In the genomic region with DNA sequence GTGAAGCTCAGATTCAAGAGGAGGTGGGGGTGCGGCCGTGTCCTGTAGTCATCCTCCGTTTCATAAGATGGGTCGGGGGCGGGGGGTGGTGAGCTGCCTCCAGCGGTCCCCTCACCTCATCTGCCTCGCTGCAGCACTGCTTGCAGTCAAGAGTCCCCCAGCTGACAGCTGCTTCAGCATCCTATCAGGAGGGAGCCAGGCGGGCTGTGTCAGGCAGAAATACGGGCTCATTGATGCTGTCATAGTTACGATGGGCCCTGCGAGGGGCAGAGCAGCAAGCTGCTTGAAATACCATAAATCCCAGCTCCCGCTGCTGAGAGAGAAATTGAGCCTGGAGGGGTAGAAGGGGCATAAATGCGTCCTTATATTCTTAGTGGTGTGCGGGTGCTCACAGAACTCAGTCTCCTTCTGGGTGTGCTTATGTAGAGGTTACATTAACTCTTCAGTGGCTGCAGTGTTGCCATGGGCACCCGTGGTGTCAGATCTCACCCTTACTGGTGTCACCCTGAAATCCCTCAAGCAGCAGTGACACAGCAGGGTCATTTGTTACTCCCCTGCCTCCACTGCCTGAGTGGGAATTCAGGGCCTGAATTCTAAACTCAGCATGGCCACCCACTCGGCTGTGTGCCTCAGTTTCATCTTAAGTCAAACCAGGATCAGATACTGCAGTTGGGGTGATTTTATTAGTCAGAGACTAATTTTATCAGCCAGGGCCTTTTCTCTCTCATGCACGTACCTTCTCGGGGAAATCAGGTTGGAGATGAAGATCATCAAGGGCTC, we compare ENCODE assay signal across 18 cellular contexts. TPM values are rescaled to one million over a fixed set of nuclear protein-coding genes. Genes with fewer than 3 reads are reported as not detected.
DNase-seq lines count a peak whose midpoint lies in the region; ATAC-seq and TF ChIP-seq lines count a peak whose summit lies in the region.
"Had no signal": no experiment of that assay in that cellular context is flagged by ENCODE, and none has a peak within 500 bp of the region (broad histone marks: within the 10 kb centered on the region; RNA-seq: fewer than 3 reads in every experiment).

No MANE protein-coding gene starts in this region.

- CTCF ChIA-PET in PC-3 (lab: Charles Lee) = no interaction called here

- H3K9me3 ChIP-seq in T-helper 17 cell (ENCODE audit: control insufficient read depth, low read length, poor library complexity, severe bottlenecking) (no peaks in the 10 kb centered on the region), endodermal cell (ENCODE audit: control insufficient read depth, low read length) (no peaks in the 10 kb centered on the region), PC-3 (ENCODE audit: low read length) (no peaks in the 10 kb centered on the region)
- H3K9me3 ChIP-seq: HAP-1 had no signal

- no peaks in the 10 kb centered on the region for H3F3A ChIP-seq in PC-3 (ENCODE audit: low read length, unreplicated experiment)

- no peak overlapping the region for H3K4me3 ChIP-seq in endodermal cell (ENCODE audit: low read length)
- no peak overlapping the region for H3K4me3 ChIP-seq in PC-3 (ENCODE audit: low read length)
- H3K4me3 ChIP-seq: HAP-1, PC-9 had no signal

- intact Hi-C loops in PC-3 (cut with micrococcal nuclease) = no loop called here

- POLR2A ChIA-PET in PC-3 (lab: Charles Lee; ENCODE audit: unreplicated experiment) = no interaction called here

- H3K36me3 ChIP-seq in endodermal cell (ENCODE audit: control insufficient read depth, insufficient read depth, low read length) (peaks cover 71% of the 10 kb centered on the region), PC-3 (ENCODE audit: low read depth, low read length) (peaks cover 32% of the 10 kb centered on the region; the same call in 1 of the 2 replicates)

- H3K4me2 ChIP-seq in PC-3 (ENCODE audit: low read length) = no peak overlapping the region
- H3K4me2 ChIP-seq: PC-9 had no signal

- no peak for DNase-seq in activated T-cell treated with anti-CD3 and anti-CD28 coated beads, Interleukin-2, amount 50 U/mL, for 24 hours
- no peak for DNase-seq in activated T-cell treated with anti-CD3 and anti-CD28 coated beads for 4 hours
- no peak for DNase-seq in T-helper 17 cell
- DNase-seq in endodermal cell = peak; percentile 33
- no peak for DNase-seq in stimulated activated effector memory CD8-positive, alpha-beta T cell treated with anti-CD3 and anti-CD28 coated beads, Interleukin-12 subunit alpha, Interleukin-12 subunit beta, amount 100 ng/mL, for 72 hours (ENCODE audit: low spot score in 2 of 2)
- DNase-seq in PC-3 = no peak
- no peak for DNase-seq in dedifferentiated amniotic fluid mesenchymal stem cell (ENCODE audit: extremely low spot score)
- no peak for DNase-seq in SK-N-DZ (ENCODE audit: low spot score)
- DNase-seq: CD4-positive, alpha-beta memory T cell; NCI-H1417 treated with DMSO at 0.1 percent for 48 hours; NCI-H187 treated with DMSO at 0.1 percent for 48 hours; NCI-H2227 treated with DMSO at 0.1 percent for 48 hours; NCI-H524; NCI-H82; PC-9 had no signal

- H3K4me1 Mint-ChIP-seq in activated T-cell treated with anti-CD3 and anti-CD28 coated beads, Interleukin-2, amount 50 U/mL, for 24 hours (ENCODE audit: low read depth) = peaks cover 5% of the 10 kb centered on the region
- H3K4me1 Mint-ChIP-seq in T-helper 17 cell = peaks cover 15% of the 10 kb centered on the region
- peaks cover 21% of the 10 kb centered on the region for H3K4me1 Mint-ChIP-seq in endodermal cell
- H3K4me1 Mint-ChIP-seq in stimulated activated effector memory CD8-positive, alpha-beta T cell treated with anti-CD3 and anti-CD28 coated beads, Interleukin-12 subunit alpha, Interleukin-12 subunit beta, amount 100 ng/mL, for 72 hours = peaks cover 16% of the 10 kb centered on the region

- H3K27ac ChIP-seq in endodermal cell (ENCODE audit: low read depth, low read length) = peak overlapping the region; percentile 53
- no peak overlapping the region for H3K27ac ChIP-seq in PC-3 (ENCODE audit: low read length)
- H3K27ac ChIP-seq: HL-60, PC-9, RWPE1 had no signal

- peak overlapping the region; percentile 67 for H3K27ac Mint-ChIP-seq in activated T-cell treated with anti-CD3 and anti-CD28 coated beads, Interleukin-2, amount 50 U/mL, for 24 hours
- peak overlapping the region; percentile 61 for H3K27ac Mint-ChIP-seq in T-helper 17 cell
- H3K27ac Mint-ChIP-seq in endodermal cell = no peak overlapping the region
- peak overlapping the region; percentile 74 for H3K27ac Mint-ChIP-seq in stimulated activated effector memory CD8-positive, alpha-beta T cell treated with anti-CD3 and anti-CD28 coated beads, Interleukin-12 subunit alpha, Interleukin-12 subunit beta, amount 100 ng/mL, for 72 hours

- TF ChIP-seq CTCF in endodermal cell (conservative IDR thresholded peaks at IDR 0.05) = no peak
- no peak for TF ChIP-seq CTCF in PC-3 (conservative IDR thresholded peaks at IDR 0.05; ENCODE audit: low read depth, low read length)

- no peaks in the 10 kb centered on the region for H3K27me3 Mint-ChIP-seq in activated T-cell treated with anti-CD3 and anti-CD28 coated beads, Interleukin-2, amount 50 U/mL, for 24 hours
- no peaks in the 10 kb centered on the region for H3K27me3 Mint-ChIP-seq in T-helper 17 cell
- no peaks in the 10 kb centered on the region for H3K27me3 Mint-ChIP-seq in endodermal cell (ENCODE audit: insufficient read depth)
- H3K27me3 Mint-ChIP-seq: CD4-positive, alpha-beta memory T cell had no signal

- peaks cover 95% of the 10 kb centered on the region for H3K36me3 Mint-ChIP-seq in activated T-cell treated with anti-CD3 and anti-CD28 coated beads, Interleukin-2, amount 50 U/mL, for 24 hours (ENCODE audit: low read depth)
- H3K36me3 Mint-ChIP-seq in T-helper 17 cell (ENCODE audit: low read depth) = peaks cover 17% of the 10 kb centered on the region
- peaks cover 77% of the 10 kb centered on the region for H3K36me3 Mint-ChIP-seq in endodermal cell (ENCODE audit: low read depth)
- peaks cover 94% of the 10 kb centered on the region for H3K36me3 Mint-ChIP-seq in stimulated activated effector memory CD8-positive, alpha-beta T cell treated with anti-CD3 and anti-CD28 coated beads, Interleukin-12 subunit alpha, Interleukin-12 subunit beta, amount 100 ng/mL, for 72 hours

- no peaks in the 10 kb centered on the region for H3K9me2 ChIP-seq in PC-3 (replicated peaks; ENCODE audit: low read length)

- no TSS peak for BruUV-seq in PC-3 (replicated peaks; lab: Mats Ljungman, UMichigan)

- H2AFZ ChIP-seq in PC-3 (ENCODE audit: low read length) = no peak overlapping the region
- H2AFZ ChIP-seq: PC-9 had no signal

- no peak overlapping the region for H3K4me3 Mint-ChIP-seq in activated T-cell treated with anti-CD3 and anti-CD28 coated beads, Interleukin-2, amount 50 U/mL, for 24 hours
- H3K4me3 Mint-ChIP-seq in T-helper 17 cell = no peak overlapping the region
- no peak overlapping the region for H3K4me3 Mint-ChIP-seq in endodermal cell
- H3K4me3 Mint-ChIP-seq in stimulated activated effector memory CD8-positive, alpha-beta T cell treated with anti-CD3 and anti-CD28 coated beads, Interleukin-12 subunit alpha, Interleukin-12 subunit beta, amount 100 ng/mL, for 72 hours = no peak overlapping the region
- H3K4me3 Mint-ChIP-seq: CD4-positive, alpha-beta memory T cell had no signal

- H4K20me1 ChIP-seq in PC-3 (ENCODE audit: low read length) = no peaks in the 10 kb centered on the region

- no peaks in the 10 kb centered on the region for H3K27me3 ChIP-seq in endodermal cell (ENCODE audit: control insufficient read depth, insufficient read depth, low read length, poor library complexity, severe bottlenecking)
- no peaks in the 10 kb centered on the region for H3K27me3 ChIP-seq in PC-3 (ENCODE audit: low read length)

- H3K79me2 ChIP-seq in PC-3 (ENCODE audit: low read length) = no peaks in the 10 kb centered on the region

- H3K9ac ChIP-seq in endodermal cell (ENCODE audit: extremely low read depth, low read length, poor library complexity, severe bottlenecking) (no peak overlapping the region), PC-3 (ENCODE audit: low read length) (no peak overlapping the region)

- whole genome bisulfite sequencing in endodermal cell (ENCODE audit: insufficient coverage in 1 of 2, insufficient read length in 1 of 2), 2 experiments = 93 to 97% methylated on average over 10 to 18 of the region's 18 CpGs

- peaks cover 18% of the 10 kb centered on the region for H3K4me1 ChIP-seq in endodermal cell (ENCODE audit: control insufficient read depth, insufficient read depth, low read length)
- peaks cover 9% of the 10 kb centered on the region for H3K4me1 ChIP-seq in PC-3 (ENCODE audit: insufficient read depth, low read length)
- H3K4me1 ChIP-seq: HAP-1 had no signal

- H3K9me3 Mint-ChIP-seq in activated T-cell treated with anti-CD3 and anti-CD28 coated beads, Interleukin-2, amount 50 U/mL, for 24 hours = no peaks in the 10 kb centered on the region
- no peaks in the 10 kb centered on the region for H3K9me3 Mint-ChIP-seq in endodermal cell
- no peaks in the 10 kb centered on the region for H3K9me3 Mint-ChIP-seq in stimulated activated effector memory CD8-positive, alpha-beta T cell treated with anti-CD3 and anti-CD28 coated beads, Interleukin-12 subunit alpha, Interleukin-12 subunit beta, amount 100 ng/mL, for 72 hours
- H3K9me3 Mint-ChIP-seq: CD4-positive, alpha-beta memory T cell had no signal

- ATAC-seq in T-helper 17 cell (no peak), PC-3 (no peak)
- peak; percentile 31 for ATAC-seq in stimulated activated effector memory CD8-positive, alpha-beta T cell treated with anti-CD3 and anti-CD28 coated beads, Interleukin-12 subunit alpha, Interleukin-12 subunit beta, amount 100 ng/mL, for 72 hours

RNA-seq across cellular contexts. Expression of a gene that starts 21.8 kb away (rescaled TPM):
- total RNA-seq in T-helper 17 cell = 10 to 100 TPM; 29.6 to 43.7 TPM
- total RNA-seq in endodermal cell = 10 to 100 TPM; 60.4 to 66.1 TPM
- 65.2 TPM for polyA plus RNA-seq in endodermal cell (2013, experiment 1 of 2)
- polyA plus RNA-seq in endodermal cell (2013, experiment 2 of 2) = 71.0 TPM
- total RNA-seq in PC-3 (2014; rRNA removed) = 54.1 and 56.9 TPM in 2 replicates
- polyA plus RNA-seq in SK-N-DZ (2014; cell fraction: cytosol; rRNA removed) = 87.4 and 127 TPM in 2 replicates
- polyA plus RNA-seq in SK-N-DZ (2014; cell fraction: nucleus; rRNA removed) = 104 and 118 TPM in 2 replicates

RNA-seq across cellular contexts. Expression of a gene that starts 44.8 kb away (rescaled TPM):
- total RNA-seq in T-helper 17 cell (10 to 100 TPM; 79.7 to 81.3 TPM), endodermal cell (10 to 100 TPM; 62.0 to 91.6 TPM), PC-3 (2014; rRNA removed) (36.4 and 41.9 TPM in 2 replicates)
- 42.5 TPM for polyA plus RNA-seq in endodermal cell (2013, experiment 1 of 2)
- 40.7 TPM for polyA plus RNA-seq in endodermal cell (2013, experiment 2 of 2)
- polyA plus RNA-seq in SK-N-DZ (2014; cell fraction: cytosol; rRNA removed) = 51.8 and 55.6 TPM in 2 replicates
- 141 and 164 TPM in 2 replicates for polyA plus RNA-seq in SK-N-DZ (2014; cell fraction: nucleus; rRNA removed)
